In genomic region chr18:59916746-59917145, GRCh38 we compare ENCODE assay signal across 20 cellular contexts. TPM values are rescaled to one million over a fixed set of nuclear protein-coding genes. Genes with fewer than 3 reads are reported as not detected.
A peak's percentile ranks its signal among the peaks of the same experiment; 100 is the strongest.
DNase-seq lines count a peak whose midpoint lies in the region; ATAC-seq and TF ChIP-seq lines count a peak whose summit lies in the region.
"Had no signal": no experiment of that assay in that cellular context is flagged by ENCODE, and none has a peak within 500 bp of the region (broad histone marks: within the 10 kb centered on the region; RNA-seq: fewer than 3 reads in every experiment).

No MANE protein-coding gene starts in this region.

- H3K9me2 ChIP-seq in OCI-LY1 (ENCODE audit: low read depth, low read length) = no peaks in the 10 kb centered on the region

- 78 to 100% (median 83%) methylated on average over 3 of the region's 3 CpGs for WGBS in adrenal gland, 4 donors

- H3K4me3 ChIP-seq in BLaER1 = no peak overlapping the region
- no peak overlapping the region for H3K4me3 ChIP-seq in OCI-LY1 (ENCODE audit: low read depth, low read length, poor library complexity, severe bottlenecking)
- no peak overlapping the region for H3K4me3 ChIP-seq in adrenal gland
- H3K4me3 ChIP-seq: MG63, SJSA1 had no signal

- no peaks in the 10 kb centered on the region for H3K36me3 ChIP-seq in BLaER1
- H3K36me3 ChIP-seq in OCI-LY1 (ENCODE audit: insufficient read depth, low read length) = no peaks in the 10 kb centered on the region
- no peaks in the 10 kb centered on the region for H3K36me3 ChIP-seq in adrenal gland (replicated peaks in 1 of 2)
- H3K36me3 ChIP-seq: MG63, SJSA1 had no signal

- H3K9ac ChIP-seq in BLaER1 = no peak overlapping the region
- H3K9ac ChIP-seq in OCI-LY1 (ENCODE audit: low read length) = no peak overlapping the region

- H4K20me1 ChIP-seq in BLaER1 = no peaks in the 10 kb centered on the region
- H4K20me1 ChIP-seq in OCI-LY1 (ENCODE audit: insufficient read depth, low read length) = no peaks in the 10 kb centered on the region

- H3K4me1 ChIP-seq in BLaER1 (peaks cover 52% of the 10 kb centered on the region), OCI-LY1 (ENCODE audit: insufficient read depth, low read length, severe bottlenecking) (peaks cover 47% of the 10 kb centered on the region), adrenal gland (replicated peaks in 1 of 2) (no peaks in the 10 kb centered on the region)

- no peak for TF ChIP-seq POLR2A in adrenal gland (IDR thresholded peaks at IDR 0.05)

- H3K27ac ChIP-seq in BLaER1 (no peak overlapping the region), OCI-LY1 (ENCODE audit: low read depth, low read length, poor library complexity, severe bottlenecking) (peak overlapping the region; percentile 92), adrenal gland (no peak overlapping the region)
- H3K27ac ChIP-seq: HL-60, SJSA1 had no signal

- H3K4me2 ChIP-seq in BLaER1 = peak overlapping the region; percentile 88
- no peak overlapping the region for H3K4me2 ChIP-seq in OCI-LY1 (ENCODE audit: low read length)

- peak; percentile 38 for ATAC-seq in esophagus mucosa
- ATAC-seq in HG03025 (IDR thresholded peaks at IDR 0.05; ENCODE audit: low FRiP score, unreplicated experiment) = no peak
- ATAC-seq: T-helper 17 cell had no signal

- TF ChIP-seq CTCF in OCI-LY1 (IDR thresholded peaks at IDR 0.05; ENCODE audit: low read length) (no peak), adrenal gland (IDR thresholded peaks at IDR 0.05) (no peak)

- H3F3A ChIP-seq in OCI-LY1 (ENCODE audit: insufficient read depth, low read length) = 0 out of 2 replicates have a peak, but pooled peaks cover 3% of the 10 kb centered on the region

- H3K79me2 ChIP-seq in OCI-LY1 (ENCODE audit: insufficient read depth, low read length) = no peaks in the 10 kb centered on the region

- intact Hi-C loops in adrenal gland (cut with DNase I) = no loop called here

- no peak overlapping the region for H2AFZ ChIP-seq in OCI-LY1 (ENCODE audit: low read length)

- no peaks in the 10 kb centered on the region for H3K27me3 ChIP-seq in BLaER1
- H3K27me3 ChIP-seq in OCI-LY1 (ENCODE audit: insufficient read depth, low read length) = no peaks in the 10 kb centered on the region
- no peaks in the 10 kb centered on the region for H3K27me3 ChIP-seq in adrenal gland
- H3K27me3 ChIP-seq: MG63, SJSA1 had no signal

- DNase-seq in Daoy (ENCODE audit: low read depth) (peak; percentile 23), OCI-M1 (lab: John Stamatoyannopoulos, UW) (no peak), NCI-H526 (lab: John Stamatoyannopoulos, UW) (no peak), adrenal gland (no peak)
- DNase-seq: CD8-positive, alpha-beta memory T cell; DMS 273 treated with DMSO at 0.1 percent for 48 hours; GOT3; MG63; NCI-H1092; NCI-H1436 treated with DMSO at 0.1 percent for 48 hours; NCI-H2029 treated with DMSO at 0.1 percent for 48 hours; NCI-H2171; NK-92 treated with Interleukin-12 subunit alpha and Interleukin-12 subunit beta, amount 100 ng/mL, for 24 hours; T-helper 17 cell had no signal

- H3K9me3 ChIP-seq in BLaER1 (peaks cover 11% of the 10 kb centered on the region), OCI-LY1 (ENCODE audit: low read length) (no peaks in the 10 kb centered on the region), adrenal gland (replicated peaks in 1 of 3) (no peaks in the 10 kb centered on the region)

RNA-seq across cellular contexts. Expression of gene PMAIP1, which starts 16.9 kb away (rescaled TPM):
- total RNA-seq in Daoy (2014; rRNA removed; shearing (Covaris generic)) = 47.8 and 57.9 TPM in 2 replicates
- 11.6 TPM for total RNA-seq in esophagus mucosa
- under 1 TPM in 6 of 8 donors, not detected in 2; 0.14 to 0.92 (median 0.53) TPM for total RNA-seq in adrenal gland
- polyA plus RNA-seq in adrenal gland = under 1 TPM; 0.13 to 0.88 (median 0.16) TPM
